ENCODE assay signal across 4 cellular contexts in the genomic region with DNA sequence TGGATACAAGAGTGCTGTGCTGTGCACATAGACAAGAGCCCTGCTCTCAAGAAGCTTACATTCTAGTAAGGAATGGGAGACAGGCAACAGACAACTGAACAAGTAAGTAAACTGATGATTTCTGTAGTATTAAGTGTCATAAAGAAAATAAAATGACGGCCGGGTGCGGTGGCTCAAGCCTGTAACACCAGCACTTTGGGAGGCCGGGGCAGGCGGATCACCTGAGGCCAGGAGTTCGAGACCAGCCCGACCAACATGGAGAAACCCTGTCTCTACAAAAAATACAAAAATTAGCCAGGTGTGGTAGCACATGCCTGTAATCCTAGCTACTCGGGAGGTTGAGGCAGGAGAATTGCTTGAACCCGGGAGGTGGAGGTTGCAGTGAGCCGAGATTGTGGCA. TPM values are rescaled to one million over a fixed set of nuclear protein-coding genes. Genes with fewer than 3 reads are reported as not detected.
"Had no signal": no experiment of that assay in that cellular context is flagged by ENCODE, and none has a peak within 500 bp of the region (broad histone marks: within the 10 kb centered on the region; RNA-seq: fewer than 3 reads in every experiment).

No MANE protein-coding gene starts in this region.

RNA-seq across cellular contexts. Expression of a gene that starts 18.5 kb away (rescaled TPM):
- total RNA-seq: dermis blood vessel endothelial cell, fibroblast of lung, kidney epithelial cell, neural crest cell had no signal
- polyA plus RNA-seq: fibroblast of lung had no signal

RNA-seq across cellular contexts. Expression of a gene that starts 38.4 kb away (rescaled TPM):
- total RNA-seq: dermis blood vessel endothelial cell had no signal
- polyA plus RNA-seq: fibroblast of lung had no signal
